In genomic region chr20:50071039-50071888, GRCh38 we compare ENCODE assay signal across 1 cellular context.
A peak's percentile ranks its signal among the peaks of the same experiment; 100 is the strongest.
TF ChIP-seq lines count a peak whose summit lies in the region.

No MANE protein-coding gene starts in this region.

TF ChIP-seq in HepG2, 621 proteins besides CTCF, POLR2A, EP300 and RAD21 (continued from another document and continues in another):
- no peak for TF ChIP-seq ZNF670 (CRISPR knock-in tag; IDR thresholded peaks at IDR 0.05; ENCODE audit: borderline replicate concordance)
- peak; percentile 77; the same call in 1 of the 2 replicates for TF ChIP-seq KMT2B (CRISPR knock-in tag; IDR thresholded peaks at IDR 0.05)
- no peak for TF ChIP-seq IRF1 (CRISPR knock-in tag; IDR thresholded peaks at IDR 0.05; ENCODE audit: low read depth)
- peak; percentile 98 for TF ChIP-seq BORCS8-MEF2B (CRISPR knock-in tag; IDR thresholded peaks at IDR 0.05)
- TF ChIP-seq ZBTB21 (CRISPR knock-in tag; IDR thresholded peaks at IDR 0.05): no peak; the same call in none of the 2 replicates
- TF ChIP-seq ZFP91 (CRISPR knock-in tag; IDR thresholded peaks at IDR 0.05; ENCODE audit: borderline replicate concordance): peak; percentile 96
- peak; percentile 69; the same call in 1 of the 2 replicates for TF ChIP-seq ZNF556 (CRISPR knock-in tag; IDR thresholded peaks at IDR 0.05; ENCODE audit: borderline replicate concordance)
- TF ChIP-seq BATF2 (CRISPR knock-in tag; IDR thresholded peaks at IDR 0.05): peak; percentile 83; the same call in 1 of the 2 replicates
- TF ChIP-seq NFE2L1 (CRISPR knock-in tag; IDR thresholded peaks at IDR 0.05; ENCODE audit: borderline replicate concordance): no peak; the same call in 1 of the 2 replicates
- TF ChIP-seq CEBPZ (IDR thresholded peaks at IDR 0.05; ENCODE audit: low read length): no peak
- TF ChIP-seq TGIF2 (CRISPR knock-in tag; IDR thresholded peaks at IDR 0.05): peak; percentile 75
- peak; percentile 97 for TF ChIP-seq DNMT1 (CRISPR knock-in tag; IDR thresholded peaks at IDR 0.05)
- no peak for TF ChIP-seq SP1 (IDR thresholded peaks at IDR 0.05)
- TF ChIP-seq SP1 (CRISPR knock-in tag; IDR thresholded peaks at IDR 0.05): peak; percentile 56
- no peak for TF ChIP-seq ADNP (CRISPR knock-in tag; IDR thresholded peaks at IDR 0.05)
- peak; percentile 87 for TF ChIP-seq SALL2 (CRISPR knock-in tag; IDR thresholded peaks at IDR 0.05)
- TF ChIP-seq CSRNP2 (CRISPR knock-in tag; conservative IDR thresholded peaks at IDR 0.05; ENCODE audit: low read depth): peak; percentile 65; the same call in 1 of the 2 replicates
- no peak; the same call in 1 of the 2 replicates for TF ChIP-seq RBAK (CRISPR knock-in tag; IDR thresholded peaks at IDR 0.05)
- peak; percentile 79 for TF ChIP-seq ZBTB33 (CRISPR knock-in tag; IDR thresholded peaks at IDR 0.05)
- TF ChIP-seq ZBTB2 (CRISPR knock-in tag; IDR thresholded peaks at IDR 0.05; ENCODE audit: low read depth): 0 out of 2 replicates have a peak, but pooled peaks have one; percentile 48
- 0 out of 2 replicates have a peak, but pooled peaks have one; percentile 41 for TF ChIP-seq FIP1L1 (IDR thresholded peaks at IDR 0.05; ENCODE audit: borderline replicate concordance, insufficient read depth, low read depth, low read length)
- TF ChIP-seq HNRNPUL1 (IDR thresholded peaks at IDR 0.05; ENCODE audit: low read depth, low read length): no peak
- TF ChIP-seq RNF219 (CRISPR knock-in tag; IDR thresholded peaks at IDR 0.05): no peak
- TF ChIP-seq SMARCC2 (IDR thresholded peaks at IDR 0.05): no peak
- TF ChIP-seq NFYB (CRISPR knock-in tag; IDR thresholded peaks at IDR 0.05): no peak
- TF ChIP-seq ZNF879 (CRISPR knock-in tag; IDR thresholded peaks at IDR 0.05): no peak
- TF ChIP-seq ZSCAN21 (CRISPR knock-in tag; IDR thresholded peaks at IDR 0.05; ENCODE audit: borderline replicate concordance): peak; percentile 91; the same call in 1 of the 2 replicates
- TF ChIP-seq DPF2 (CRISPR knock-in tag; IDR thresholded peaks at IDR 0.05; ENCODE audit: borderline replicate concordance, low read depth): 0 out of 2 replicates have a peak, but pooled peaks have one; percentile 36
- peak; percentile 77 for TF ChIP-seq POGZ (CRISPR knock-in tag; IDR thresholded peaks at IDR 0.05)
- no peak for TF ChIP-seq ZNF260 (CRISPR knock-in tag; IDR thresholded peaks at IDR 0.05; ENCODE audit: borderline replicate concordance, low read depth)
- peak; percentile 86 for TF ChIP-seq ZNF589 (CRISPR knock-in tag; conservative IDR thresholded peaks at IDR 0.05)
- TF ChIP-seq ZFYVE20 (CRISPR knock-in tag; IDR thresholded peaks at IDR 0.05; ENCODE audit: borderline replicate concordance, low read depth): no peak
- TF ChIP-seq ZNF430 (CRISPR knock-in tag; IDR thresholded peaks at IDR 0.05): peak; percentile 91
- peak; percentile 83 for TF ChIP-seq SNAPC2 (CRISPR knock-in tag; IDR thresholded peaks at IDR 0.05)
- peak; percentile 56; the same call in 1 of the 2 replicates for TF ChIP-seq ARID2 (CRISPR knock-in tag; IDR thresholded peaks at IDR 0.05; ENCODE audit: borderline replicate concordance)
- no peak for TF ChIP-seq LRRFIP1 (CRISPR knock-in tag; conservative IDR thresholded peaks at IDR 0.05)
- no peak; the same call in 1 of the 2 replicates for TF ChIP-seq DR1 (CRISPR knock-in tag; IDR thresholded peaks at IDR 0.05)
- TF ChIP-seq ZNF772 (CRISPR knock-in tag; IDR thresholded peaks at IDR 0.05): peak; percentile 80; the same call in 1 of the 2 replicates
- TF ChIP-seq HNRNPH1 (optimal IDR thresholded peaks at IDR 0.05; ENCODE audit: low read depth, low read length): no peak
- peak; percentile 57; the same call in 1 of the 2 replicates for TF ChIP-seq BCL3 (CRISPR knock-in tag; IDR thresholded peaks at IDR 0.05)
- TF ChIP-seq RFX3 (CRISPR knock-in tag; IDR thresholded peaks at IDR 0.05): no peak
- no peak for TF ChIP-seq ZNF251 (CRISPR knock-in tag; IDR thresholded peaks at IDR 0.05)
- TF ChIP-seq IKZF5 (CRISPR knock-in tag; IDR thresholded peaks at IDR 0.05): peak; percentile 98
